24 cellular contexts compared by ENCODE assay signal in the genomic region with DNA sequence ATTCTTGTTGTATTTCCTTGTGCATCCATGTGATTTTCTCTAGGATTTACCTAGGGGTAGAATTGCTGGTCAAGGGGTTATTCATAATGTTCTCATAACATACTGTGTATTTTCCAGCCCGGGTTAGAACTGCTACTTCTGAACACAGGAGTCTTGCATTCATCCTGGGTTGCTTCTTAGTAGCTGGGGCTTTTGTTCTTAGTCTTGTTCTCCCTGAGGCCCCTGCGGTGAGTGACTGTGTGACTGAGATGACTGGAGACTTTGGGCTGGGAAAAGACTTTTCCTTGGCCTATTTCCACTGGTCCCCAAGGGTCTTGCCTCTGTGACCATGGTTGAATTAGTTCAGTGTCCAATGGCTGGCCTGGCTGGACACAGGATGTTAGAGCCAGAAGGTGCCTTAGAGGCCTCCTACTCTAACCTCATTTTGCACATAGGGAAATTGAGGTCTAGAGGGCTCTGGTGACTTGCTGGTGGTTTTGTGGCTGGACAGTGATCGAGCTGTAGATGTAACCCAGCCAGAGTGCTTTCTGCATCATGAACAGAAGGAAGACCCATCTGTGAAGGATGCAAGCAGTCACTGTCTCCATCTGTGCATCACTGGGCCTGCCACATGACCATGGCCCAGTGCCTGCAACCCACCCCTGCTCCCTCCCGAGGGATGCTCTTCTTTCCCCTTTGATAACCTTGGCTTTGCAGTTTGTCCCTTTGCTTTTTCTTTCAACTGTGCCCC.
A peak's percentile ranks its signal among the peaks of the same experiment; 100 is the strongest.
DNase-seq lines count a peak whose midpoint lies in the region; ATAC-seq, FAIRE-seq and TF ChIP-seq lines count a peak whose summit lies in the region.
"Had no signal": no experiment of that assay in that cellular context is flagged by ENCODE, and none has a peak within 500 bp of the region (broad histone marks: within the 10 kb centered on the region; RNA-seq: fewer than 3 reads in every experiment).

No MANE protein-coding gene starts in this region.

- TF ChIP-seq POLR2A in esophagus muscularis mucosa (IDR thresholded peaks at IDR 0.05; ENCODE audit: low read depth): no peak

- H3K9me3 Mint-ChIP-seq in CD4-positive, alpha-beta T cell: no peaks in the 10 kb centered on the region
- H3K9me3 Mint-ChIP-seq: CD4-positive, CD25-positive, alpha-beta regulatory T cell; IgD-negative memory B cell had no signal

- ATAC-seq in CD4-positive, alpha-beta T cell (ENCODE audit: poor library complexity): no peak
- ATAC-seq: HCT116, Right ventricle myocardium inferior had no signal

- CTCF ChIA-PET in CD4-positive, alpha-beta T cell (lab: Charles Lee): no interaction called here

- H3K36me3 ChIP-seq in esophagus muscularis mucosa (no peaks in the 10 kb centered on the region), small intestine (ENCODE audit: control insufficient read depth in 2 of 2, insufficient read depth in 2 of 2, low read length in 2 of 2) (no peaks in the 10 kb centered on the region)

- H3K4me1 Mint-ChIP-seq in CD4-positive, alpha-beta T cell (ENCODE audit: low read depth): peaks cover 18% of the 10 kb centered on the region
- H3K4me1 Mint-ChIP-seq: CD4-positive, CD25-positive, alpha-beta regulatory T cell had no signal

- H3K9me3 ChIP-seq in esophagus muscularis mucosa: no peaks in the 10 kb centered on the region
- H3K9me3 ChIP-seq in CD4-positive, alpha-beta T cell (ENCODE audit: control insufficient read depth, low read length): no peaks in the 10 kb centered on the region
- H3K9me3 ChIP-seq in small intestine (ENCODE audit: control insufficient read depth, low read depth): no peaks in the 10 kb centered on the region

- H3K27ac ChIP-seq in esophagus muscularis mucosa (replicated peaks in 1 of 4): no peak overlapping the region
- H3K27ac ChIP-seq in CD4-positive, alpha-beta T cell (ENCODE audit: low read depth, low read length): no peak overlapping the region
- H3K27ac ChIP-seq in small intestine (ENCODE audit: low read depth in 1 of 2, low read length in 1 of 2): no peak overlapping the region

- H3K27me3 ChIP-seq in esophagus muscularis mucosa: no peaks in the 10 kb centered on the region
- no peaks in the 10 kb centered on the region for H3K27me3 ChIP-seq in CD4-positive, alpha-beta T cell (ENCODE audit: control insufficient read depth, insufficient read depth, low read length)
- no peaks in the 10 kb centered on the region for H3K27me3 ChIP-seq in small intestine (ENCODE audit: control insufficient read depth in 2 of 2, insufficient read depth in 2 of 2, low read length in 2 of 2)

- H3K27me3 Mint-ChIP-seq in CD4-positive, alpha-beta T cell: no peaks in the 10 kb centered on the region
- H3K27me3 Mint-ChIP-seq: B cell had no signal

- in situ Hi-C loops in G401 (cut with HindIII; ENCODE audit: low sequenced_read_pairs): no loop called here

- no peak for TF ChIP-seq CTCF in esophagus muscularis mucosa (IDR thresholded peaks at IDR 0.05)
- TF ChIP-seq CTCF in CD4-positive, alpha-beta T cell (IDR thresholded peaks at IDR 0.05): no peak

- H3K4me3 ChIP-seq in esophagus muscularis mucosa: no peak overlapping the region
- no peak overlapping the region for H3K4me3 ChIP-seq in small intestine (ENCODE audit: low read depth in 1 of 2, low read length in 2 of 2)

- no peaks in the 10 kb centered on the region for H3K4me1 ChIP-seq in esophagus muscularis mucosa
- no peaks in the 10 kb centered on the region for H3K4me1 ChIP-seq in small intestine (ENCODE audit: control insufficient read depth in 2 of 2, insufficient read depth in 1 of 2, low read depth in 1 of 2, low read length in 1 of 2)

- no peak for FAIRE-seq in small intestine (lab: Jason Lieb, UNC)
- FAIRE-seq: A204.1, GM19239, H1 had no signal

- no peak overlapping the region for H3K27ac Mint-ChIP-seq in CD4-positive, alpha-beta T cell
- H3K27ac Mint-ChIP-seq: B cell; CD4-positive, CD25-positive, alpha-beta regulatory T cell; IgD-negative memory B cell had no signal

- DNase-seq in Ammon's horn (ENCODE audit: low spot score): peak; percentile 43
- peak; percentile 51 for DNase-seq in G401 (ENCODE audit: low spot score)
- DNase-seq in NCI-H446 treated with DMSO at 0.1 percent for 48 hours (lab: John Stamatoyannopoulos, UW): peak; percentile 40
- peak; percentile 77 for DNase-seq in esophagus muscularis mucosa (ENCODE audit: extremely low spot score)
- no peak for DNase-seq in CD4-positive, alpha-beta T cell
- no peak for DNase-seq in NCI-H69 (lab: John Stamatoyannopoulos, UW)
- no peak for DNase-seq in small intestine
- no peak for DNase-seq in 8988T
- DNase-seq: CD4-positive, CD25-positive, alpha-beta regulatory T cell; COR-L47; DND-41; MV-4-11; NCI-H1105 treated with DMSO at 0.1 percent for 48 hours; NCI-H187; NCI-H2107; NCI-H2227 treated with DMSO at 0.1 percent for 48 hours; NCI-H510A treated with DMSO at 0.1 percent for 48 hours had no signal

- 82% methylated on average over 4 of the region's 4 CpGs for WGBS in esophagus muscularis mucosa
- 79 to 84% (median 82%) methylated on average over 4 of the region's 4 CpGs for WGBS in small intestine, 3 donors

- H3K4me3 Mint-ChIP-seq in CD4-positive, alpha-beta T cell: no peak overlapping the region
- H3K4me3 Mint-ChIP-seq: B cell; CD4-positive, CD25-positive, alpha-beta regulatory T cell; IgD-negative memory B cell had no signal

- H3K36me3 Mint-ChIP-seq in CD4-positive, alpha-beta T cell (ENCODE audit: low read depth): no peaks in the 10 kb centered on the region
- H3K36me3 Mint-ChIP-seq: CD4-positive, CD25-positive, alpha-beta regulatory T cell had no signal

- POLR2A ChIA-PET in CD4-positive, alpha-beta T cell (lab: Charles Lee): no interaction called here

- intact Hi-C loops in esophagus muscularis mucosa (cut with DNase I): no loop called here
- intact Hi-C loops in CD4-positive, alpha-beta T cell (cut with DNase I, micrococcal nuclease): no loop called here

- TF ChIP-seq EP300 in esophagus muscularis mucosa (IDR thresholded peaks at IDR 0.05): no peak

Comparison
In these comparisons a context has a peak if more than half of its experiments do, and no peak if none do; other contexts are left out.
1. DNase-seq: peak in Ammon's horn (single experiment), G401 (single experiment), NCI-H446 treated with DMSO at 0.1 percent for 48 hours (single experiment) and esophagus muscularis mucosa (single experiment); none in CD4-positive, alpha-beta T cell (0 of 10), NCI-H69 (single experiment), small intestine (single experiment) and 8988T (single experiment).